ENCODE assay signal across 1 cellular context in genomic region chr20:5770987-5771318, GRCh38.
TF ChIP-seq lines count a peak whose summit lies in the region.

No MANE protein-coding gene starts in this region.

TF ChIP-seq in GM23338, 12 proteins besides CTCF, POLR2A, EP300 and RAD21 (continued from another document):
- no peak for TF ChIP-seq JUNB (IDR thresholded peaks at IDR 0.05; ENCODE audit: unreplicated experiment)
- TF ChIP-seq EZH2 (IDR thresholded peaks at IDR 0.05; ENCODE audit: low read depth, unreplicated experiment), result no peak
- no peak for TF ChIP-seq NANOG (IDR thresholded peaks at IDR 0.05; ENCODE audit: borderline replicate concordance)
- no peak for TF ChIP-seq POLR2AphosphoS5 (IDR thresholded peaks at IDR 0.05; ENCODE audit: low read depth)
- no peak for TF ChIP-seq ZNF331 (CRISPR knock-in tag; IDR thresholded peaks at IDR 0.05; ENCODE audit: low read depth)
- no peak for TF ChIP-seq REST (IDR thresholded peaks at IDR 0.05; ENCODE audit: unreplicated experiment)
- TF ChIP-seq EZH2phosphoT487 (IDR thresholded peaks at IDR 0.05; ENCODE audit: unreplicated experiment), result no peak
- TF ChIP-seq ZNF114 (CRISPR knock-in tag; IDR thresholded peaks at IDR 0.05), result no peak
- no peak for TF ChIP-seq CREB1 (CRISPR knock-in tag; IDR thresholded peaks at IDR 0.05; ENCODE audit: low read depth)
- no peak for TF ChIP-seq ETS1 (IDR thresholded peaks at IDR 0.05)
